In the genomic region with DNA sequence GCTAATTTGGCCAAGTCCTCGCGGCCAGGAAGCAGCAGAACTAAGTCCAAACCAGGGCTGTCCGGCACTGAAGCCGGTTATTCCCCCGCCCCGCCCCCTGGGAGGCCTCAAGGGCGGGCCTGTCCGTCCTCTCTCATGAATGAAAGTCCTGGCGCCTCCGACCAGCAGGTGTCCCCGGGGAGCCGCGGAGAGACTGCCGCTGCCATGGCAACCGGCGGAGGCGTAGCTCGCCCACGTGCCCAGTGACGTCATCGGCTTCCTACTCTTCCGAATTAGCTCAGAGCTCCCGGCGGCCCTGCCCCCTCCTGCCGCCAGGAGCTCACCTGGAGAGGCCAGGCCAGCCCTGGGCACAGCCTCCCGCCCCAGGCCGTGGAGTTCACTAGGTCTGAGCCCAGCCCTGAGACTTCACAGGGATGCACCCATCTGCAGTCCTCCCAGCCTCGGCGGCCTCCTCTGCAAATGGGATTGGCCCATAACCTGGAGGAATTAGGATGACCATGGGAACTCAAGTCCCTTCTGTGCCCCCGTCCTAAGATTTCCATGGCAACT, we compare ENCODE assay signal across 1 cellular context.
TF ChIP-seq lines count a peak whose summit lies in the region.

No MANE protein-coding gene starts in this region.

TF ChIP-seq in HepG2, 621 proteins besides CTCF, POLR2A, EP300 and RAD21 (continued from another document and continues in another):
- TF ChIP-seq ZNF761 (CRISPR knock-in tag; conservative IDR thresholded peaks at IDR 0.05) = peak; percentile 77
- peak; percentile 63; the same call in 1 of the 2 replicates for TF ChIP-seq ZNF264 (CRISPR knock-in tag; IDR thresholded peaks at IDR 0.05)
- TF ChIP-seq TBL1XR1 (IDR thresholded peaks at IDR 0.05; ENCODE audit: borderline replicate concordance, low read length, partially characterized antibody) = peak; percentile 92
- TF ChIP-seq, protein P1, sequence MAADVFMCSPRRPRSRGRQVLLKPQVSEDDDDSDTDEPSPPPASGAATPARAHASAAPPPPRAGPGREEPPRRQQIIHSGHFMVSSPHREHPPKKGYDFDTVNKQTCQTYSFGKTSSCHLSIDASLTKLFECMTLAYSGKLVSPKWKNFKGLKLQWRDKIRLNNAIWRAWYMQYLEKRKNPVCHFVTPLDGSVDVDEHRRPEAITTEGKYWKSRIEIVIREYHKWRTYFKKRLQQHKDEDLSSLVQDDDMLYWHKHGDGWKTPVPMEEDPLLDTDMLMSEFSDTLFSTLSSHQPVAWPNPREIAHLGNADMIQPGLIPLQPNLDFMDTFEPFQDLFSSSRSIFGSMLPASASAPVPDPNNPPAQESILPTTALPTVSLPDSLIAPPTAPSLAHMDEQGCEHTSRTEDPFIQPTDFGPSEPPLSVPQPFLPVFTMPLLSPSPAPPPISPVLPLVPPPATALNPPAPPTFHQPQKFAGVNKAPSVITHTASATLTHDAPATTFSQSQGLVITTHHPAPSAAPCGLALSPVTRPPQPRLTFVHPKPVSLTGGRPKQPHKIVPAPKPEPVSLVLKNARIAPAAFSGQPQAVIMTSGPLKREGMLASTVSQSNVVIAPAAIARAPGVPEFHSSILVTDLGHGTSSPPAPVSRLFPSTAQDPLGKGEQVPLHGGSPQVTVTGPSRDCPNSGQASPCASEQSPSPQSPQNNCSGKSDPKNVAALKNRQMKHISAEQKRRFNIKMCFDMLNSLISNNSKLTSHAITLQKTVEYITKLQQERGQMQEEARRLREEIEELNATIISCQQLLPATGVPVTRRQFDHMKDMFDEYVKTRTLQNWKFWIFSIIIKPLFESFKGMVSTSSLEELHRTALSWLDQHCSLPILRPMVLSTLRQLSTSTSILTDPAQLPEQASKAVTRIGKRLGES (CRISPR knock-in tag; IDR thresholded peaks at IDR 0.05; ENCODE audit: borderline replicate concordance) = no peak; the same call in 1 of the 2 replicates
- no peak for TF ChIP-seq ZNF251 (CRISPR knock-in tag; IDR thresholded peaks at IDR 0.05)
- peak; percentile 58; the same call in 1 of the 2 replicates for TF ChIP-seq NCOA2 (CRISPR knock-in tag; IDR thresholded peaks at IDR 0.05)
- TF ChIP-seq GFI1 (CRISPR knock-in tag; IDR thresholded peaks at IDR 0.05; ENCODE audit: borderline replicate concordance) = peak; percentile 67; the same call in 1 of the 2 replicates
- TF ChIP-seq, protein P2, sequence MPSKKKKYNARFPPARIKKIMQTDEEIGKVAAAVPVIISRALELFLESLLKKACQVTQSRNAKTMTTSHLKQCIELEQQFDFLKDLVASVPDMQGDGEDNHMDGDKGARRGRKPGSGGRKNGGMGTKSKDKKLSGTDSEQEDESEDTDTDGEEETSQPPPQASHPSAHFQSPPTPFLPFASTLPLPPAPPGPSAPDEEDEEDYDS (CRISPR knock-in tag; IDR thresholded peaks at IDR 0.05) = peak; percentile 77
- TF ChIP-seq ZFP82 (CRISPR knock-in tag; IDR thresholded peaks at IDR 0.05; ENCODE audit: borderline replicate concordance) = no peak
- TF ChIP-seq FOXP1 (IDR thresholded peaks at IDR 0.05) = no peak; the same call in 1 of the 2 replicates
- no peak for TF ChIP-seq FOXP1 (CRISPR knock-in tag; IDR thresholded peaks at IDR 0.05)
- TF ChIP-seq, protein P3, sequence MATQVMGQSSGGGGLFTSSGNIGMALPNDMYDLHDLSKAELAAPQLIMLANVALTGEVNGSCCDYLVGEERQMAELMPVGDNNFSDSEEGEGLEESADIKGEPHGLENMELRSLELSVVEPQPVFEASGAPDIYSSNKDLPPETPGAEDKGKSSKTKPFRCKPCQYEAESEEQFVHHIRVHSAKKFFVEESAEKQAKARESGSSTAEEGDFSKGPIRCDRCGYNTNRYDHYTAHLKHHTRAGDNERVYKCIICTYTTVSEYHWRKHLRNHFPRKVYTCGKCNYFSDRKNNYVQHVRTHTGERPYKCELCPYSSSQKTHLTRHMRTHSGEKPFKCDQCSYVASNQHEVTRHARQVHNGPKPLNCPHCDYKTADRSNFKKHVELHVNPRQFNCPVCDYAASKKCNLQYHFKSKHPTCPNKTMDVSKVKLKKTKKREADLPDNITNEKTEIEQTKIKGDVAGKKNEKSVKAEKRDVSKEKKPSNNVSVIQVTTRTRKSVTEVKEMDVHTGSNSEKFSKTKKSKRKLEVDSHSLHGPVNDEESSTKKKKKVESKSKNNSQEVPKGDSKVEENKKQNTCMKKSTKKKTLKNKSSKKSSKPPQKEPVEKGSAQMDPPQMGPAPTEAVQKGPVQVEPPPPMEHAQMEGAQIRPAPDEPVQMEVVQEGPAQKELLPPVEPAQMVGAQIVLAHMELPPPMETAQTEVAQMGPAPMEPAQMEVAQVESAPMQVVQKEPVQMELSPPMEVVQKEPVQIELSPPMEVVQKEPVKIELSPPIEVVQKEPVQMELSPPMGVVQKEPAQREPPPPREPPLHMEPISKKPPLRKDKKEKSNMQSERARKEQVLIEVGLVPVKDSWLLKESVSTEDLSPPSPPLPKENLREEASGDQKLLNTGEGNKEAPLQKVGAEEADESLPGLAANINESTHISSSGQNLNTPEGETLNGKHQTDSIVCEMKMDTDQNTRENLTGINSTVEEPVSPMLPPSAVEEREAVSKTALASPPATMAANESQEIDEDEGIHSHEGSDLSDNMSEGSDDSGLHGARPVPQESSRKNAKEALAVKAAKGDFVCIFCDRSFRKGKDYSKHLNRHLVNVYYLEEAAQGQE (IDR thresholded peaks at IDR 0.05; ENCODE audit: borderline replicate concordance in 1 of 2, low read depth in 1 of 2, low read length in 2 of 2) = no peak
- TF ChIP-seq ZNF780A (CRISPR knock-in tag; IDR thresholded peaks at IDR 0.05) = no peak
- TF ChIP-seq POGZ (CRISPR knock-in tag; IDR thresholded peaks at IDR 0.05) = 0 out of 2 replicates have a peak, but pooled peaks have one; percentile 8
- TF ChIP-seq ARHGAP35 (CRISPR knock-in tag; IDR thresholded peaks at IDR 0.05; ENCODE audit: borderline replicate concordance) = peak; percentile 63
- no peak for TF ChIP-seq BORCS8-MEF2B (CRISPR knock-in tag; IDR thresholded peaks at IDR 0.05)
- peak; percentile 61; the same call in 1 of the 2 replicates for TF ChIP-seq ZFP37 (CRISPR knock-in tag; IDR thresholded peaks at IDR 0.05; ENCODE audit: borderline replicate concordance)
- no peak for TF ChIP-seq ZBTB42 (CRISPR knock-in tag; IDR thresholded peaks at IDR 0.05)
- peak; percentile 68; the same call in 1 of the 2 replicates for TF ChIP-seq YEATS2 (CRISPR knock-in tag; IDR thresholded peaks at IDR 0.05; ENCODE audit: borderline replicate concordance)
- 0 out of 2 replicates have a peak, but pooled peaks have one; percentile 5 for TF ChIP-seq REL (CRISPR knock-in tag; conservative IDR thresholded peaks at IDR 0.05)
- no peak for TF ChIP-seq SCMH1 (CRISPR knock-in tag; IDR thresholded peaks at IDR 0.05; ENCODE audit: borderline replicate concordance)
- peak in 1 of 2 experiments; percentile 79; a peak in 1 of 4 replicates for TF ChIP-seq KLF16 (CRISPR knock-in tag; IDR thresholded peaks at IDR 0.05)
- no peak for TF ChIP-seq MLLT10 (CRISPR knock-in tag; IDR thresholded peaks at IDR 0.05)
- TF ChIP-seq, protein P4, sequence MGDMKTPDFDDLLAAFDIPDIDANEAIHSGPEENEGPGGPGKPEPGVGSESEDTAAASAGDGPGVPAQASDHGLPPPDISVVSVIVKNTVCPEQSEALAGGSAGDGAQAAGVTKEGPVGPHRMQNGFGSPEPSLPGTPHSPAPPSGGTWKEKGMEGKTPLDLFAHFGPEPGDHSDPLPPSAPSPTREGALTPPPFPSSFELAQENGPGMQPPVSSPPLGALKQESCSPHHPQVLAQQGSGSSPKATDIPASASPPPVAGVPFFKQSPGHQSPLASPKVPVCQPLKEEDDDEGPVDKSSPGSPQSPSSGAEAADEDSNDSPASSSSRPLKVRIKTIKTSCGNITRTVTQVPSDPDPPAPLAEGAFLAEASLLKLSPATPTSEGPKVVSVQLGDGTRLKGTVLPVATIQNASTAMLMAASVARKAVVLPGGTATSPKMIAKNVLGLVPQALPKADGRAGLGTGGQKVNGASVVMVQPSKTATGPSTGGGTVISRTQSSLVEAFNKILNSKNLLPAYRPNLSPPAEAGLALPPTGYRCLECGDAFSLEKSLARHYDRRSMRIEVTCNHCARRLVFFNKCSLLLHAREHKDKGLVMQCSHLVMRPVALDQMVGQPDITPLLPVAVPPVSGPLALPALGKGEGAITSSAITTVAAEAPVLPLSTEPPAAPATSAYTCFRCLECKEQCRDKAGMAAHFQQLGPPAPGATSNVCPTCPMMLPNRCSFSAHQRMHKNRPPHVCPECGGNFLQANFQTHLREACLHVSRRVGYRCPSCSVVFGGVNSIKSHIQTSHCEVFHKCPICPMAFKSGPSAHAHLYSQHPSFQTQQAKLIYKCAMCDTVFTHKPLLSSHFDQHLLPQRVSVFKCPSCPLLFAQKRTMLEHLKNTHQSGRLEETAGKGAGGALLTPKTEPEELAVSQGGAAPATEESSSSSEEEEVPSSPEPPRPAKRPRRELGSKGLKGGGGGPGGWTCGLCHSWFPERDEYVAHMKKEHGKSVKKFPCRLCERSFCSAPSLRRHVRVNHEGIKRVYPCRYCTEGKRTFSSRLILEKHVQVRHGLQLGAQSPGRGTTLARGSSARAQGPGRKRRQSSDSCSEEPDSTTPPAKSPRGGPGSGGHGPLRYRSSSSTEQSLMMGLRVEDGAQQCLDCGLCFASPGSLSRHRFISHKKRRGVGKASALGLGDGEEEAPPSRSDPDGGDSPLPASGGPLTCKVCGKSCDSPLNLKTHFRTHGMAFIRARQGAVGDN (CRISPR knock-in tag; IDR thresholded peaks at IDR 0.05) = peak; percentile 74
- TF ChIP-seq BCL6 (CRISPR knock-in tag; IDR thresholded peaks at IDR 0.05) = peak; percentile 43; the same call in 1 of the 2 replicates
- TF ChIP-seq, protein P5, sequence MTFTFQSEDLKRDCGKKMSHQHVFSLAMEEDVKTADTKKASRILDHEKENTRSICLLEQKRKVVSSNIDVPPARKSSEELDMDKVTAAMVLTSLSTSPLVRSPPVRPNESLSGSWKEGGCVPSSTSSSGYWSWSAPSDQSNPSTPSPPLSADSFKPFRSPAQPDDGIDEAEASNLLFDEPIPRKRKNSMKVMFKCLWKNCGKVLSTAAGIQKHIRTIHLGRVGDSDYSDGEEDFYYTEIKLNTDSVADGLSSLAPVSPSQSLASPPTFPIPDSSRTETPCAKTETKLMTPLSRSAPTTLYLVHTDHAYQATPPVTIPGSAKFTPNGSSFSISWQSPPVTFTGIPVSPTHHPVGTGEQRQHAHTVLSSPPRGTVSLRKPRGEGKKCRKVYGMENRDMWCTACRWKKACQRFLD (CRISPR knock-in tag; IDR thresholded peaks at IDR 0.05; ENCODE audit: borderline replicate concordance) = 0 out of 2 replicates have a peak, but pooled peaks have one; percentile 1
- TF ChIP-seq, protein P6, sequence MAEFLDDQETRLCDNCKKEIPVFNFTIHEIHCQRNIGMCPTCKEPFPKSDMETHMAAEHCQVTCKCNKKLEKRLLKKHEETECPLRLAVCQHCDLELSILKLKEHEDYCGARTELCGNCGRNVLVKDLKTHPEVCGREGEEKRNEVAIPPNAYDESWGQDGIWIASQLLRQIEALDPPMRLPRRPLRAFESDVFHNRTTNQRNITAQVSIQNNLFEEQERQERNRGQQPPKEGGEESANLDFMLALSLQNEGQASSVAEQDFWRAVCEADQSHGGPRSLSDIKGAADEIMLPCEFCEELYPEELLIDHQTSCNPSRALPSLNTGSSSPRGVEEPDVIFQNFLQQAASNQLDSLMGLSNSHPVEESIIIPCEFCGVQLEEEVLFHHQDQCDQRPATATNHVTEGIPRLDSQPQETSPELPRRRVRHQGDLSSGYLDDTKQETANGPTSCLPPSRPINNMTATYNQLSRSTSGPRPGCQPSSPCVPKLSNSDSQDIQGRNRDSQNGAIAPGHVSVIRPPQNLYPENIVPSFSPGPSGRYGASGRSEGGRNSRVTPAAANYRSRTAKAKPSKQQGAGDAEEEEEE (CRISPR knock-in tag; IDR thresholded peaks at IDR 0.05; ENCODE audit: borderline replicate concordance) = no peak; the same call in 1 of the 2 replicates
- no peak for TF ChIP-seq HDAC6 (IDR thresholded peaks at IDR 0.05; ENCODE audit: low read depth, low read length)
- no peak for TF ChIP-seq ZNF253 (CRISPR knock-in tag; IDR thresholded peaks at IDR 0.05; ENCODE audit: borderline replicate concordance)
- TF ChIP-seq, protein P7, sequence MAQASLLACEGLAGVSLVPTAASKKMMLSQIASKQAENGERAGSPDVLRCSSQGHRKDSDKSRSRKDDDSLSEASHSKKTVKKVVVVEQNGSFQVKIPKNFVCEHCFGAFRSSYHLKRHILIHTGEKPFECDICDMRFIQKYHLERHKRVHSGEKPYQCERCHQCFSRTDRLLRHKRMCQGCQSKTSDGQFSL (CRISPR knock-in tag; IDR thresholded peaks at IDR 0.05) = peak; percentile 25; the same call in 1 of the 2 replicates
- TF ChIP-seq ZNF343 (CRISPR knock-in tag; IDR thresholded peaks at IDR 0.05) = peak; percentile 80; the same call in 1 of the 2 replicates
- no peak for TF ChIP-seq SETDB1 (CRISPR knock-in tag; IDR thresholded peaks at IDR 0.05; ENCODE audit: borderline replicate concordance)
- peak; percentile 88 for TF ChIP-seq JUND (CRISPR knock-in tag; IDR thresholded peaks at IDR 0.05)
- TF ChIP-seq, protein P8, sequence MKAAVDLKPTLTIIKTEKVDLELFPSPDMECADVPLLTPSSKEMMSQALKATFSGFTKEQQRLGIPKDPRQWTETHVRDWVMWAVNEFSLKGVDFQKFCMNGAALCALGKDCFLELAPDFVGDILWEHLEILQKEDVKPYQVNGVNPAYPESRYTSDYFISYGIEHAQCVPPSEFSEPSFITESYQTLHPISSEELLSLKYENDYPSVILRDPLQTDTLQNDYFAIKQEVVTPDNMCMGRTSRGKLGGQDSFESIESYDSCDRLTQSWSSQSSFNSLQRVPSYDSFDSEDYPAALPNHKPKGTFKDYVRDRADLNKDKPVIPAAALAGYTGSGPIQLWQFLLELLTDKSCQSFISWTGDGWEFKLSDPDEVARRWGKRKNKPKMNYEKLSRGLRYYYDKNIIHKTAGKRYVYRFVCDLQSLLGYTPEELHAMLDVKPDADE (CRISPR knock-in tag; IDR thresholded peaks at IDR 0.05) = no peak
- 0 out of 2 replicates have a peak, but pooled peaks have one; percentile 74 for TF ChIP-seq ZNF670 (CRISPR knock-in tag; IDR thresholded peaks at IDR 0.05; ENCODE audit: borderline replicate concordance)
- TF ChIP-seq HNF4G (IDR thresholded peaks at IDR 0.05; ENCODE audit: borderline replicate concordance, low read depth, low read length) = peak; percentile 52; the same call in 1 of the 2 replicates
- peak; percentile 81; the same call in 1 of the 2 replicates for TF ChIP-seq HNF4G (CRISPR knock-in tag; IDR thresholded peaks at IDR 0.05; ENCODE audit: borderline replicate concordance, low read depth)
- TF ChIP-seq MTA1 (CRISPR knock-in tag; IDR thresholded peaks at IDR 0.05; ENCODE audit: borderline replicate concordance) = 0 out of 2 replicates have a peak, but pooled peaks have one; percentile 20
